ENCODE assay signal across 8 cellular contexts in genomic region chr4:52861879-52862604, GRCh38. TPM values are rescaled to one million over a fixed set of nuclear protein-coding genes. Genes with fewer than 3 reads are reported as not detected.
DNase-seq lines count a peak whose midpoint lies in the region; ATAC-seq and TF ChIP-seq lines count a peak whose summit lies in the region.

Gene RASL11B, plus strand, starts transcription at chr4:52862317. Its CDS starts 191 bp downstream, at chr4:52862508.

- POLR2A ChIA-PET in activated CD8-positive, alpha-beta T cell treated with anti-CD3 and anti-CD28 coated beads for 36 hours (lab: Charles Lee): interaction anchor here (1.2 to 1.3 kb wide), 4 partner anchors 14 to 139 kb away, joined by 3 to 4 read pairs (median 3); no protein-coding TSS in a partner anchor

- 1% methylated on average over 93 of the region's 93 CpGs for WGBS in ectodermal cell, 2 experiments

- peaks cover 4% of the 10 kb centered on the region for H3K27me3 ChIP-seq in ectodermal cell (ENCODE audit: control insufficient read depth, insufficient read depth, low read length, poor library complexity, severe bottlenecking)

- H3K4me1 ChIP-seq in ectodermal cell (ENCODE audit: control insufficient read depth, insufficient read depth, low read length): peaks cover 8% of the 10 kb centered on the region

- no peaks in the 10 kb centered on the region for H3K9me3 Mint-ChIP-seq in activated CD8-positive, alpha-beta T cell treated with anti-CD3 and anti-CD28 coated beads for 36 hours

- H3K9me3 ChIP-seq in ectodermal cell (ENCODE audit: control insufficient read depth, low read length): no peaks in the 10 kb centered on the region

- TF ChIP-seq CTCF in activated CD8-positive, alpha-beta T cell treated with anti-CD3 and anti-CD28 coated beads for 36 hours (IDR thresholded peaks at IDR 0.05): no peak

- peak within 1 kb of the TSS; percentile 36 for H3K27ac ChIP-seq in ectodermal cell (ENCODE audit: insufficient read depth, low read depth, low read length, poor library complexity, severe bottlenecking)

- H3K4me3 Mint-ChIP-seq in activated CD8-positive, alpha-beta T cell treated with anti-CD3 and anti-CD28 coated beads for 36 hours: peak within 1 kb of the TSS; percentile 69

- peaks cover 37% of the 10 kb centered on the region for H3K27me3 Mint-ChIP-seq in activated CD8-positive, alpha-beta T cell treated with anti-CD3 and anti-CD28 coated beads for 36 hours

- peaks cover 19% of the 10 kb centered on the region for H3K36me3 ChIP-seq in ectodermal cell (ENCODE audit: control insufficient read depth, insufficient read depth, low read length)

- intact Hi-C loops in activated CD8-positive, alpha-beta T cell treated with anti-CD3 and anti-CD28 coated beads for 36 hours (cut with micrococcal nuclease): no loop called here

- DNase-seq in AG08396 (ENCODE audit: low spot score): peak; percentile 97
- peak; percentile 54 for DNase-seq in NCI-H446 treated with DMSO at 0.1 percent for 48 hours (lab: John Stamatoyannopoulos, UW)
- DNase-seq in activated CD8-positive, alpha-beta T cell treated with anti-CD3 and anti-CD28 coated beads for 36 hours: peak; percentile 84
- DNase-seq in medulla oblongata (ENCODE audit: extremely low spot score): peak; percentile 90
- DNase-seq in stimulated activated CD4-positive, alpha-beta T cell treated with anti-CD3 and anti-CD28 coated beads, TNF-alpha, amount 100 ng/mL, for 24 hours (ENCODE audit: low read depth in 3 of 3): peak; percentile 68 to 83 (median 76)

- no peak within 1 kb of the TSS for H3K27ac Mint-ChIP-seq in activated CD8-positive, alpha-beta T cell treated with anti-CD3 and anti-CD28 coated beads for 36 hours

- no peaks in the 10 kb centered on the region for H3K36me3 Mint-ChIP-seq in activated CD8-positive, alpha-beta T cell treated with anti-CD3 and anti-CD28 coated beads for 36 hours (ENCODE audit: low read depth)

- peak within 1 kb of the TSS; percentile 78 for H3K4me3 ChIP-seq in ectodermal cell (ENCODE audit: insufficient read depth, low read depth, low read length)

- peak; percentile 99 for ATAC-seq in GM18909 (IDR thresholded peaks at IDR 0.05; ENCODE audit: poor library complexity, unreplicated experiment)
- peak; percentile 98 for ATAC-seq in HG03159 (IDR thresholded peaks at IDR 0.05; ENCODE audit: unreplicated experiment)
- peak; percentile 100 for ATAC-seq in activated CD8-positive, alpha-beta T cell treated with anti-CD3 and anti-CD28 coated beads for 36 hours

- CTCF ChIA-PET in activated CD8-positive, alpha-beta T cell treated with anti-CD3 and anti-CD28 coated beads for 36 hours (lab: Charles Lee): interaction anchor here (1.0 to 1.3 kb wide), 2 partner anchors 135 to 1372 kb away, joined by 3 read pairs; no protein-coding TSS in a partner anchor

- peaks cover 8% of the 10 kb centered on the region for H3K4me1 Mint-ChIP-seq in activated CD8-positive, alpha-beta T cell treated with anti-CD3 and anti-CD28 coated beads for 36 hours (ENCODE audit: low read depth)

RNA-seq across cellular contexts. Expression of gene RASL11B, which starts in this region (rescaled TPM):
- under 1 TPM; 0.29 to 0.34 TPM for total RNA-seq in activated CD8-positive, alpha-beta T cell treated with anti-CD3 and anti-CD28 coated beads for 36 hours
- polyA plus RNA-seq in ectodermal cell (2013, experiment 1 of 4): 42.9 TPM
- 36.9 TPM for polyA plus RNA-seq in ectodermal cell (2013, experiment 2 of 4)
- 50.5 TPM for polyA plus RNA-seq in ectodermal cell (2013, experiment 3 of 4)
- 54.0 TPM for polyA plus RNA-seq in ectodermal cell (2013, experiment 4 of 4)

Comparison
In these comparisons a context has a peak if more than half of its experiments do, and no peak if none do; other contexts are left out.
1. Peak in every context shown above with its lines: DNase-seq, ATAC-seq, H3K4me3 ChIP-seq and H3K27ac ChIP-seq.
2. Peak in DNase-seq and ATAC-seq in activated CD8-positive, alpha-beta T cell treated with anti-CD3 and anti-CD28 coated beads for 36 hours; RNA of the gene not detected or under 1 TPM.